In genomic region chr6:147192278-147192911, GRCh38 we compare ENCODE assay signal across 23 cellular contexts. TPM values are rescaled to one million over a fixed set of nuclear protein-coding genes. Genes with fewer than 3 reads are reported as not detected.
A peak's percentile ranks its signal among the peaks of the same experiment; 100 is the strongest.
DNase-seq lines count a peak whose midpoint lies in the region; ATAC-seq, FAIRE-seq and TF ChIP-seq lines count a peak whose summit lies in the region.
"Had no signal": no experiment of that assay in that cellular context is flagged by ENCODE, and none has a peak within 500 bp of the region (broad histone marks: within the 10 kb centered on the region; RNA-seq: fewer than 3 reads in every experiment).

No MANE protein-coding gene starts in this region.

- TF ChIP-seq CTCF in A549 (IDR thresholded peaks at IDR 0.05) (no peak), fibroblast of villous mesenchyme (IDR thresholded peaks at IDR 0.05; ENCODE audit: insufficient read depth, low read depth, low read length) (no peak), GM23338 (conservative IDR thresholded peaks at IDR 0.05; ENCODE audit: low read depth in 2 of 2) (no peak)

- H3K4me1 Mint-ChIP-seq in GM23338, result no peaks in the 10 kb centered on the region

- H3K27me3 Mint-ChIP-seq in GM23338 (ENCODE audit: insufficient read depth, low read depth, poor library complexity), result peaks cover 2% of the 10 kb centered on the region
- H3K27me3 Mint-ChIP-seq: CD4-positive, alpha-beta memory T cell had no signal

- TF ChIP-seq POLR2A in A549 (IDR thresholded peaks at IDR 0.05; ENCODE audit: low read length), result no peak

- peaks cover 6% of the 10 kb centered on the region; the same call in 1 of the 2 replicates for H3K9me2 ChIP-seq in GM23338 (ENCODE audit: insufficient read depth)

- no peaks in the 10 kb centered on the region for H3K9me3 Mint-ChIP-seq in GM23338
- H3K9me3 Mint-ChIP-seq: CD4-positive, alpha-beta memory T cell; T-helper 1 cell treated with Interleukin-12 subunit alpha and Interleukin-12 subunit beta and Interleukin-4 antibody, amounts not matched to agents 30 μg/mL and 1 μg/mL, for 36 hours had no signal

- WGBS in A549 (ENCODE audit: missing lambda C conversion rate), result 39% methylated on average over 3 of the region's 3 CpGs

- no peaks in the 10 kb centered on the region for H3K36me3 Mint-ChIP-seq in GM23338 (ENCODE audit: low read depth)
- H3K36me3 Mint-ChIP-seq: CD4-positive, alpha-beta memory T cell had no signal

- no peaks in the 10 kb centered on the region for H3K36me3 ChIP-seq in GM23338 (ENCODE audit: insufficient read depth)
- H3K36me3 ChIP-seq: MG63 had no signal

- H3K4me3 ChIP-seq in A549, result no peak overlapping the region
- no peak overlapping the region for H3K4me3 ChIP-seq in fibroblast of villous mesenchyme (ENCODE audit: low read depth, low read length)
- H3K4me3 ChIP-seq in GM23338, result no peak overlapping the region
- H3K4me3 ChIP-seq: GM12878, MG63 had no signal

- H3K27ac ChIP-seq in A549 (peak overlapping the region; percentile 23 to 28; a peak in 2 of 6 replicates), GM23338 (ENCODE audit: low read depth) (no peak overlapping the region)

- no peaks in the 10 kb centered on the region for H3K9me3 ChIP-seq in A549
- H3K9me3 ChIP-seq: MG63 had no signal

- CTCF ChIA-PET in A549 (lab: Yijun Ruan, JAX), result interaction anchor here (0.6 to 1.3 kb wide), 2 partner anchors 82 to 336 kb away, joined by 3 read pairs; no protein-coding TSS in a partner anchor

- no peak overlapping the region for H3K4me3 Mint-ChIP-seq in GM23338
- H3K4me3 Mint-ChIP-seq: B cell; CD4-positive, alpha-beta memory T cell; T-helper 1 cell treated with Interleukin-12 subunit alpha and Interleukin-12 subunit beta and Interleukin-4 antibody, amounts not matched to agents 30 μg/mL and 1 μg/mL, for 36 hours had no signal

- no peak for DNase-seq in A549 (ENCODE audit: low read depth in 1 of 2, low spot score in 1 of 2)
- peak; percentile 11 for DNase-seq in DMS53 treated with DMSO at 0.1 percent for 48 hours (lab: John Stamatoyannopoulos, UW; ENCODE audit: unreplicated experiment)
- DNase-seq in NCI-H774 (lab: John Stamatoyannopoulos, UW), result peak; percentile 22
- DNase-seq in fibroblast of villous mesenchyme (ENCODE audit: low read depth), result peak; percentile 75
- no peak for DNase-seq in GM23338 (ENCODE audit: low spot score)
- DNase-seq in NCI-H1048 (lab: John Stamatoyannopoulos, UW), result no peak
- no peak for DNase-seq in CD1c-positive myeloid dendritic cell (ENCODE audit: extremely low spot score)
- DNase-seq: CD4-positive, alpha-beta memory T cell; DND-41; GDM1; KG1; MG63; NCI-H1105; NCI-H1694; NCI-H2107; NCI-H2227 treated with DMSO at 0.1 percent for 48 hours; SHP77 treated with DMSO at 0.1 percent for 48 hours had no signal

- no peak for TF ChIP-seq RAD21 in A549 (conservative IDR thresholded peaks at IDR 0.05 in 1 of 2, IDR thresholded peaks at IDR 0.05 in 1 of 2)

- TF ChIP-seq EP300 in A549 (IDR thresholded peaks at IDR 0.05), result no peak

- peaks cover 31% of the 10 kb centered on the region for H3K4me1 ChIP-seq in A549
- H3K4me1 ChIP-seq in GM23338 (ENCODE audit: insufficient read depth), result no peaks in the 10 kb centered on the region

- no peak overlapping the region for H3K27ac Mint-ChIP-seq in GM23338
- H3K27ac Mint-ChIP-seq: B cell; CD4-positive, alpha-beta memory T cell; T-helper 1 cell treated with Interleukin-12 subunit alpha and Interleukin-12 subunit beta and Interleukin-4 antibody, amounts not matched to agents 30 μg/mL and 1 μg/mL, for 36 hours had no signal

- H3K4me2 ChIP-seq in A549 (peak overlapping the region; percentile 40; the same call in 2 of the 3 replicates), GM23338 (no peak overlapping the region)

- no peaks in the 10 kb centered on the region for H3K27me3 ChIP-seq in GM23338 (ENCODE audit: insufficient read depth)
- H3K27me3 ChIP-seq: MG63 had no signal

- POLR2A ChIA-PET in A549 (lab: Yijun Ruan, JAX), result no interaction called here

- no peaks in the 10 kb centered on the region for H4K20me1 ChIP-seq in GM23338 (replicated peaks; ENCODE audit: insufficient read depth)

- no peak overlapping the region for H2AFZ ChIP-seq in GM23338

- ATAC-seq in A549 (no peak), GM23338 (no peak), HG02759 (IDR thresholded peaks at IDR 0.05; ENCODE audit: unreplicated experiment) (no peak)
- ATAC-seq: GM12878, HCT116 had no signal

- no peaks in the 10 kb centered on the region for H3F3A ChIP-seq in GM23338 (replicated peaks; ENCODE audit: low read depth)

- no peaks in the 10 kb centered on the region for H3K79me2 ChIP-seq in GM23338 (replicated peaks; ENCODE audit: insufficient read depth)

- FAIRE-seq in A549 (lab: Jason Lieb, UNC), result no peak
- FAIRE-seq: D721Med, GM12878 had no signal

TF ChIP-seq in A549, 52 proteins besides CTCF, POLR2A, EP300 and RAD21:
- TF ChIP-seq JUN (IDR thresholded peaks at IDR 0.05) (no peak), CBX2 (IDR thresholded peaks at IDR 0.05; ENCODE audit: borderline replicate concordance, low read depth) (no peak), HES2 (IDR thresholded peaks at IDR 0.05) (peak; percentile 52; the same call in 1 of the 2 replicates), MAX (IDR thresholded peaks at IDR 0.05) (no peak), BCL3 (IDR thresholded peaks at IDR 0.05) (0 out of 3 replicates have a peak, but pooled peaks have one; percentile 38), CEBPB (IDR thresholded peaks at IDR 0.05) (peak; percentile 77 to 86)

TF ChIP-seq in GM23338, 12 proteins besides CTCF, POLR2A, EP300 and RAD21 (continues in another document):
- TF ChIP-seq EZH2 (IDR thresholded peaks at IDR 0.05; ENCODE audit: low read depth, unreplicated experiment) (no peak), EZH2phosphoT487 (IDR thresholded peaks at IDR 0.05; ENCODE audit: unreplicated experiment) (no peak), STAT1 (IDR thresholded peaks at IDR 0.05; ENCODE audit: unreplicated experiment) (no peak), ETS1 (IDR thresholded peaks at IDR 0.05) (no peak), JUNB (IDR thresholded peaks at IDR 0.05; ENCODE audit: unreplicated experiment) (no peak), POLR2AphosphoS5 (IDR thresholded peaks at IDR 0.05; ENCODE audit: low read depth) (no peak), NANOG (IDR thresholded peaks at IDR 0.05; ENCODE audit: borderline replicate concordance) (no peak), ZNF331 (CRISPR knock-in tag; IDR thresholded peaks at IDR 0.05; ENCODE audit: low read depth) (no peak)

RNA-seq across cellular contexts. Expression of gene STXBP5, which starts 11.8 kb away (rescaled TPM):
- 17.8 and 23.6 TPM in 2 replicates for polyA plus RNA-seq in A549 (2011; rRNA removed)
- polyA plus RNA-seq in A549 (2012; cell fraction: cytosol; rRNA removed), result 3.6 TPM in 2 replicates
- polyA plus RNA-seq in A549 (2012; cell fraction: nucleus; rRNA removed), result 2.5 and 3.6 TPM in 2 replicates
- 8.7 to 10.8 TPM (median 10.7 TPM) in 3 replicates for polyA plus RNA-seq in A549 (2017; fragmentation: RNase III; extraction: RNeasy Plus Mini Kit Qiagen cat#74134 plus additional on column Dnase treatment)
- polyA minus RNA-seq in A549 (2011; rRNA and poly(A)+ RNA removed), result 27.4 and 33.1 TPM in 2 replicates
- total RNA-seq in fibroblast of villous mesenchyme, result 65.4 and 89.8 TPM in 2 replicates
- 12.9 and 17.8 TPM in 2 replicates for total RNA-seq in GM23338 (2014; rRNA removed; shearing (Covaris generic))
- 3.0 and 3.9 TPM in 2 replicates for polyA plus RNA-seq in GM23338 (2016; fragmentation: Nextera tagmentation; extraction: Ambion mirVana)

Comparison
In these comparisons a context has a peak if more than half of its experiments do, and no peak if none do; other contexts are left out.
1. DNase-seq: peak in DMS53 treated with DMSO at 0.1 percent for 48 hours (single experiment), NCI-H774 (single experiment) and fibroblast of villous mesenchyme (single experiment); none in A549 (0 of 2), GM23338 (single experiment), NCI-H1048 (single experiment) and CD1c-positive myeloid dendritic cell (single experiment).